Comparison of ENCODE assay signal across 19 cellular contexts in genomic region chr11:93116641-93117577, GRCh38.
DNase-seq lines count a peak whose midpoint lies in the region; ATAC-seq and TF ChIP-seq lines count a peak whose summit lies in the region.
"Had no signal": no experiment of that assay in that cellular context is flagged by ENCODE, and none has a peak within 500 bp of the region (broad histone marks: within the 10 kb centered on the region; RNA-seq: fewer than 3 reads in every experiment).

No MANE protein-coding gene starts in this region.

- H3K23ac ChIP-seq in trophoblast cell (ENCODE audit: low read length), result no peak overlapping the region

- no peak overlapping the region for H4K91ac ChIP-seq in trophoblast cell (ENCODE audit: low read depth, low read length)

- H3K36me3 Mint-ChIP-seq in HFFc6 (ENCODE audit: low read depth), result no peaks in the 10 kb centered on the region

- H2AFZ ChIP-seq in PC-3 (ENCODE audit: low read length) (0 out of 2 replicates have a peak overlapping the region, but pooled peaks have one; percentile 33), trophoblast cell (ENCODE audit: insufficient read depth, low read length, poor library complexity) (peak overlapping the region; percentile 45)
- H2AFZ ChIP-seq: parathyroid adenoma had no signal

- H4K8ac ChIP-seq in trophoblast cell (ENCODE audit: low read depth, low read length), result no peak overlapping the region

- no peak overlapping the region for H2BK12ac ChIP-seq in trophoblast cell (ENCODE audit: low read length)

- H3K9me3 Mint-ChIP-seq in HFFc6, result no peaks in the 10 kb centered on the region

- H4K20me1 ChIP-seq in PC-3 (ENCODE audit: low read length), result no peaks in the 10 kb centered on the region

- H3K79me2 ChIP-seq in PC-3 (ENCODE audit: low read length) (no peaks in the 10 kb centered on the region), trophoblast cell (ENCODE audit: control insufficient read depth, insufficient read depth, low read length, poor library complexity) (no peaks in the 10 kb centered on the region)
- H3K79me2 ChIP-seq: parathyroid adenoma had no signal

- no CpG with 5 or more reads among the region's 7 CpGs for WGBS in trophoblast cell (ENCODE audit: extremely low coverage, insufficient coverage, insufficient read length)

- H3K4me1 ChIP-seq in PC-3 (ENCODE audit: insufficient read depth, low read length), result no peaks in the 10 kb centered on the region
- H3K4me1 ChIP-seq in trophoblast cell (ENCODE audit: control insufficient read depth in 1 of 2, insufficient read depth in 2 of 2, low read length in 2 of 2), result no peaks in the 10 kb centered on the region
- H3K4me1 ChIP-seq: parathyroid adenoma, Peyer's patch, testis had no signal

- BruUV-seq in PC-3 (replicated peaks; lab: Mats Ljungman, UMichigan), result no TSS peak

- no peak overlapping the region for H3K18ac ChIP-seq in trophoblast cell (ENCODE audit: low read length)

- H3K27me3 Mint-ChIP-seq in HFFc6 (ENCODE audit: insufficient read depth), result peaks cover 5% of the 10 kb centered on the region

- H3K79me1 ChIP-seq in trophoblast cell (ENCODE audit: low read length), result no peaks in the 10 kb centered on the region

- H2AK5ac ChIP-seq in trophoblast cell (ENCODE audit: low read length), result no peak overlapping the region

- H3K9me2 ChIP-seq in PC-3 (replicated peaks; ENCODE audit: low read length), result no peaks in the 10 kb centered on the region
- H3K9me2 ChIP-seq: SK-N-SH had no signal

- H3K4me3 ChIP-seq in PC-3 (ENCODE audit: low read length), result no peak overlapping the region
- H3K4me3 ChIP-seq in trophoblast cell (ENCODE audit: low read depth, low read length), result no peak overlapping the region
- H3K4me3 ChIP-seq: GM12878, Peyer's patch, skin epidermis, testis had no signal

- H3K9me3 ChIP-seq in PC-3 (ENCODE audit: low read length) (no peaks in the 10 kb centered on the region), trophoblast cell (ENCODE audit: insufficient read depth, low read depth, low read length) (no peaks in the 10 kb centered on the region)
- H3K9me3 ChIP-seq: Peyer's patch, SK-N-SH, testis had no signal

- H3K9ac ChIP-seq in PC-3 (ENCODE audit: low read length) (no peak overlapping the region), trophoblast cell (ENCODE audit: low read length) (no peak overlapping the region)
- H3K9ac ChIP-seq: parathyroid adenoma, SK-N-SH had no signal

- H3K4me2 ChIP-seq in PC-3 (ENCODE audit: low read length) (no peak overlapping the region), trophoblast cell (ENCODE audit: low read length) (no peak overlapping the region)
- H3K4me2 ChIP-seq: SK-N-SH had no signal

- H3K4me1 Mint-ChIP-seq in HFFc6 (ENCODE audit: low read depth), result peaks cover 10% of the 10 kb centered on the region

- POLR2A ChIA-PET in PC-3 (lab: Charles Lee; ENCODE audit: unreplicated experiment), result interaction anchor here (0.5 kb wide), 1 partner anchor 31 kb away, joined by 7 read pairs; no protein-coding TSS in a partner anchor

- no peak overlapping the region for H2BK5ac ChIP-seq in trophoblast cell (ENCODE audit: low read depth, low read length, poor library complexity)

- no peaks in the 10 kb centered on the region for H3K36me3 ChIP-seq in PC-3 (ENCODE audit: low read depth, low read length)
- H3K36me3 ChIP-seq in trophoblast cell (ENCODE audit: control insufficient read depth in 1 of 2, insufficient read depth in 2 of 2, low read length in 2 of 2), result no peaks in the 10 kb centered on the region
- H3K36me3 ChIP-seq: Peyer's patch had no signal

- DNase-seq in HFFc6 (no peak), PC-3 (peak; percentile 44), iPS DF 19.7 (ENCODE audit: low read depth, low spot score) (peak; percentile 65), trophoblast cell (no peak), NCI-H2107 treated with DMSO at 0.1 percent for 48 hours (lab: John Stamatoyannopoulos, UW; ENCODE audit: unreplicated experiment) (no peak), NCI-H1048 (lab: John Stamatoyannopoulos, UW) (no peak)
- DNase-seq: activated CD4-positive, alpha-beta T cell treated with anti-CD3 and anti-CD28 coated beads for 48 hours; activated CD8-positive, alpha-beta memory T cell treated with anti-CD3 and anti-CD28 coated beads, Interleukin-2, amount 50 U/mL, for 48 hours; activated gamma-delta T cell treated with Interleukin-2 at 50 U/mL for 16 hours; COR-L47; NCI-H187 treated with DMSO at 0.1 percent for 48 hours; NCI-H524; SK-N-SH; testis had no signal

- H3K27me3 ChIP-seq in PC-3 (ENCODE audit: low read length), result no peaks in the 10 kb centered on the region; the same call in 1 of the 2 replicates
- H3K27me3 ChIP-seq in trophoblast cell (ENCODE audit: insufficient read depth, low read length), result no peaks in the 10 kb centered on the region
- H3K27me3 ChIP-seq: Peyer's patch, testis had no signal

- peak overlapping the region; percentile 12 for H3K4me3 Mint-ChIP-seq in HFFc6

- H3F3A ChIP-seq in PC-3 (ENCODE audit: low read length, unreplicated experiment), result no peaks in the 10 kb centered on the region

- H3K27ac Mint-ChIP-seq in HFFc6, result no peak overlapping the region

- ATAC-seq in PC-3 (no peak), HG03196 (IDR thresholded peaks at IDR 0.05; ENCODE audit: unreplicated experiment) (no peak)
- ATAC-seq: GM12878 had no signal

- H2BK120ac ChIP-seq in trophoblast cell (ENCODE audit: insufficient read depth, low read length, poor library complexity), result no peak overlapping the region

- intact Hi-C loops in PC-3 (cut with micrococcal nuclease), result no loop called here

- no peak overlapping the region for H3K4ac ChIP-seq in trophoblast cell (ENCODE audit: low read depth, low read length)

- CTCF ChIA-PET in PC-3 (lab: Charles Lee), result no interaction called here

- no peak overlapping the region for H3K27ac ChIP-seq in PC-3 (ENCODE audit: low read length)
- H3K27ac ChIP-seq in trophoblast cell (ENCODE audit: low read depth, low read length), result no peak overlapping the region
- H3K27ac ChIP-seq: parathyroid adenoma, Peyer's patch, skin epidermis, testis had no signal

- H3K14ac ChIP-seq in trophoblast cell (ENCODE audit: low read length), result no peak overlapping the region

- TF ChIP-seq CTCF in HFFc6 (IDR thresholded peaks at IDR 0.05) (no peak), PC-3 (conservative IDR thresholded peaks at IDR 0.05; ENCODE audit: low read depth, low read length) (no peak)

- H4K12ac ChIP-seq in trophoblast cell (ENCODE audit: low read depth, low read length), result no peak overlapping the region

Comparison
In these comparisons a context has a peak if more than half of its experiments do, and no peak if none do; other contexts are left out.
1. DNase-seq: peak in PC-3 (single experiment) and iPS DF 19.7 (single experiment); none in HFFc6 (single experiment), trophoblast cell (0 of 2), NCI-H2107 treated with DMSO at 0.1 percent for 48 hours (single experiment) and NCI-H1048 (single experiment).